In the genomic region with DNA sequence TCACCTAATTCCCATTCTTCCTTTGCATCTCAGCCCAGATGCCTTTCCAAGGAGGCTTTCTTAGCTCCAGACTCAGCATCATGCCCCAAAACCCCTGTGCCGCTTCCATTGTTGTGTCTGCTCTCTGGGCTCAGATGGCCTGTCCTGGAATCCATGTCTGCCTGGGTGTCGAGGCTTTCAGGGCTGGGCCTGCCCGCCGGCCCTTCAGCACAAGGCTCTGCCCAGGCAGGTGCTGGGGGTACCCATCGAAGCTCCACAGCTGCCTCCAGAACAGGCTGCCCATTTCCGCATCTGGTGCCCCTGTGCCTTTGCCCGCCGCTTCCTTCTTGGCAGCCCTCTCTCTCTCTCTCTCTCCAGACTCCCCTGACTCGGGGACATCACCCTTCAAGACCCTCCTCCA, we compare ENCODE assay signal across 13 cellular contexts. TPM values are rescaled to one million over a fixed set of nuclear protein-coding genes. Genes with fewer than 3 reads are reported as not detected.
DNase-seq lines count a peak whose midpoint lies in the region; ATAC-seq and TF ChIP-seq lines count a peak whose summit lies in the region.
"Had no signal": no experiment of that assay in that cellular context is flagged by ENCODE, and none has a peak within 500 bp of the region (broad histone marks: within the 10 kb centered on the region; RNA-seq: fewer than 3 reads in every experiment).

No MANE protein-coding gene starts in this region.

- peak overlapping the region; percentile 32 for H3K4me3 ChIP-seq in upper lobe of right lung
- no peak overlapping the region for H3K4me3 ChIP-seq in mucosa of descending colon

- H3K27ac Mint-ChIP-seq in activated naive CD4-positive, alpha-beta T cell treated with anti-CD3 and anti-CD28 coated beads, Interleukin-2, amount 10 ng/mL, durations not matched to agents 7 days and 5 days = no peak overlapping the region
- H3K27ac Mint-ChIP-seq in activated T-helper 2 cell treated with anti-CD3 and anti-CD28 coated beads, Interferon-gamma antibody, Interleukin-2, Interleukin-4, amounts not matched to agents 10 μg/mL and 5 μg/mL and 100 μg/mL, durations not matched to agents 14 hours and 24 hours and 36 hours = no peak overlapping the region
- H3K27ac Mint-ChIP-seq in memory B cell = no peak overlapping the region

- H3K4me1 Mint-ChIP-seq in activated naive CD4-positive, alpha-beta T cell treated with anti-CD3 and anti-CD28 coated beads, Interleukin-2, amount 10 ng/mL, durations not matched to agents 7 days and 5 days = peaks cover 24% of the 10 kb centered on the region
- peaks cover 17% of the 10 kb centered on the region for H3K4me1 Mint-ChIP-seq in activated T-helper 2 cell treated with anti-CD3 and anti-CD28 coated beads, Interferon-gamma antibody, Interleukin-2, Interleukin-4, amounts not matched to agents 10 μg/mL and 5 μg/mL and 100 μg/mL, durations not matched to agents 14 hours and 24 hours and 36 hours (ENCODE audit: low read depth)
- H3K4me1 Mint-ChIP-seq in memory B cell = peaks cover 18% of the 10 kb centered on the region

- peaks cover 58% of the 10 kb centered on the region for H3K27me3 ChIP-seq in upper lobe of right lung

- TF ChIP-seq CTCF in upper lobe of right lung (IDR thresholded peaks at IDR 0.05) (no peak), mucosa of descending colon (IDR thresholded peaks at IDR 0.05) (no peak)

- H3K9me3 Mint-ChIP-seq in activated naive CD4-positive, alpha-beta T cell treated with anti-CD3 and anti-CD28 coated beads, Interleukin-2, amount 10 ng/mL, durations not matched to agents 7 days and 5 days = no peaks in the 10 kb centered on the region
- H3K9me3 Mint-ChIP-seq in activated T-helper 2 cell treated with anti-CD3 and anti-CD28 coated beads, Interferon-gamma antibody, Interleukin-2, Interleukin-4, amounts not matched to agents 10 μg/mL and 5 μg/mL and 100 μg/mL, durations not matched to agents 14 hours and 24 hours and 36 hours = no peaks in the 10 kb centered on the region
- no peaks in the 10 kb centered on the region for H3K9me3 Mint-ChIP-seq in memory B cell

- CTCF ChIA-PET in activated naive CD4-positive, alpha-beta T cell treated with anti-CD3 and anti-CD28 coated beads, Interleukin-2, amount 10 ng/mL, durations not matched to agents 7 days and 5 days (lab: Charles Lee) = interaction anchor here (1.0 kb wide), 1 partner anchor 45 kb away, joined by 3 read pairs; no protein-coding TSS in a partner anchor

- no peak for DNase-seq in activated naive CD4-positive, alpha-beta T cell treated with anti-CD3 and anti-CD28 coated beads, Interleukin-2, amount 10 ng/mL, durations not matched to agents 7 days and 5 days
- no peak for DNase-seq in activated naive CD4-positive, alpha-beta T cell (lab: John Stamatoyannopoulos, UW)
- DNase-seq in activated T-helper 2 cell treated with anti-CD3 and anti-CD28 coated beads, Interferon-gamma antibody, Interleukin-2, Interleukin-4, amounts not matched to agents 10 μg/mL and 5 μg/mL and 100 μg/mL, durations not matched to agents 14 hours and 24 hours and 36 hours (ENCODE audit: low spot score) = no peak
- DNase-seq in memory B cell (ENCODE audit: low spot score in 2 of 2) = no peak
- no peak for DNase-seq in upper lobe of right lung
- no peak for DNase-seq in mucosa of descending colon
- DNase-seq: activated effector memory CD4-positive, alpha-beta T cell treated with Interleukin-2 at 50 U/mL for 16 hours had no signal

- H3K36me3 ChIP-seq in upper lobe of right lung (no peaks in the 10 kb centered on the region), mucosa of descending colon (ENCODE audit: low read depth) (no peaks in the 10 kb centered on the region)

- peak overlapping the region; percentile 69 for H3K4me3 Mint-ChIP-seq in activated naive CD4-positive, alpha-beta T cell treated with anti-CD3 and anti-CD28 coated beads, Interleukin-2, amount 10 ng/mL, durations not matched to agents 7 days and 5 days
- peak overlapping the region; percentile 79 for H3K4me3 Mint-ChIP-seq in activated T-helper 2 cell treated with anti-CD3 and anti-CD28 coated beads, Interferon-gamma antibody, Interleukin-2, Interleukin-4, amounts not matched to agents 10 μg/mL and 5 μg/mL and 100 μg/mL, durations not matched to agents 14 hours and 24 hours and 36 hours (ENCODE audit: low read depth)
- peak overlapping the region; percentile 75 for H3K4me3 Mint-ChIP-seq in memory B cell

- H3K9me3 ChIP-seq in upper lobe of right lung = no peaks in the 10 kb centered on the region
- no peaks in the 10 kb centered on the region for H3K9me3 ChIP-seq in mucosa of descending colon

- H3K4me1 ChIP-seq in upper lobe of right lung = peaks cover 12% of the 10 kb centered on the region
- peaks cover 16% of the 10 kb centered on the region for H3K4me1 ChIP-seq in mucosa of descending colon (ENCODE audit: low read depth)

- intact Hi-C loops in activated T-helper 2 cell treated with anti-CD3 and anti-CD28 coated beads, Interferon-gamma antibody, Interleukin-2, Interleukin-4, amounts not matched to agents 10 μg/mL and 5 μg/mL and 100 μg/mL, durations not matched to agents 14 hours and 24 hours and 36 hours (cut with micrococcal nuclease) = no loop called here
- intact Hi-C loops in upper lobe of right lung (cut with DNase I) = no loop called here
- intact Hi-C loops in mucosa of descending colon (cut with DNase I, micrococcal nuclease) = no loop called here

- peaks cover 79% of the 10 kb centered on the region for H3K27me3 Mint-ChIP-seq in activated naive CD4-positive, alpha-beta T cell treated with anti-CD3 and anti-CD28 coated beads, Interleukin-2, amount 10 ng/mL, durations not matched to agents 7 days and 5 days
- peaks cover 42% of the 10 kb centered on the region for H3K27me3 Mint-ChIP-seq in activated T-helper 2 cell treated with anti-CD3 and anti-CD28 coated beads, Interferon-gamma antibody, Interleukin-2, Interleukin-4, amounts not matched to agents 10 μg/mL and 5 μg/mL and 100 μg/mL, durations not matched to agents 14 hours and 24 hours and 36 hours (ENCODE audit: low read depth)
- peaks cover 45% of the 10 kb centered on the region for H3K27me3 Mint-ChIP-seq in memory B cell

- H3K27ac ChIP-seq in upper lobe of right lung = no peak overlapping the region
- H3K27ac ChIP-seq: epithelial cell of prostate, GM23248 had no signal

- H3K36me3 Mint-ChIP-seq in activated naive CD4-positive, alpha-beta T cell treated with anti-CD3 and anti-CD28 coated beads, Interleukin-2, amount 10 ng/mL, durations not matched to agents 7 days and 5 days = peaks cover 4% of the 10 kb centered on the region
- no peaks in the 10 kb centered on the region for H3K36me3 Mint-ChIP-seq in activated T-helper 2 cell treated with anti-CD3 and anti-CD28 coated beads, Interferon-gamma antibody, Interleukin-2, Interleukin-4, amounts not matched to agents 10 μg/mL and 5 μg/mL and 100 μg/mL, durations not matched to agents 14 hours and 24 hours and 36 hours (ENCODE audit: low read depth)
- H3K36me3 Mint-ChIP-seq in memory B cell = no peaks in the 10 kb centered on the region

- no peak for ATAC-seq in memory B cell (ENCODE audit: low read depth)
- ATAC-seq in upper lobe of right lung = no peak
- no peak for ATAC-seq in HG02870 (IDR thresholded peaks at IDR 0.05; ENCODE audit: unreplicated experiment)
- ATAC-seq in HG03439 (IDR thresholded peaks at IDR 0.05; ENCODE audit: unreplicated experiment) = no peak
- ATAC-seq in mucosa of descending colon = no peak

RNA-seq across cellular contexts. Expression of a gene that starts 1.2 kb away (rescaled TPM):
- 1.3 and 1.5 TPM in 2 replicates for total RNA-seq in activated T-helper 2 cell treated with anti-CD3 and anti-CD28 coated beads, Interferon-gamma antibody, Interleukin-2, Interleukin-4, amounts not matched to agents 10 μg/mL and 5 μg/mL and 100 μg/mL, durations not matched to agents 14 hours and 24 hours and 36 hours
- total RNA-seq in upper lobe of right lung (1.3 TPM), mucosa of descending colon (1 to 10 TPM in 2 of 3 donors, not detected in 1; 1.7 to 7.1 TPM)
- total RNA-seq: GM23248, HT1080 had no signal

RNA-seq across cellular contexts. Expression of a gene that starts 15.5 kb away (rescaled TPM):
- not detected in 2 replicates for total RNA-seq in activated T-helper 2 cell treated with anti-CD3 and anti-CD28 coated beads, Interferon-gamma antibody, Interleukin-2, Interleukin-4, amounts not matched to agents 10 μg/mL and 5 μg/mL and 100 μg/mL, durations not matched to agents 14 hours and 24 hours and 36 hours
- total RNA-seq in upper lobe of right lung = not detected
- not detected for total RNA-seq in mucosa of descending colon
- total RNA-seq: GM23248, lung had no signal

RNA-seq across cellular contexts. Expression of a gene that starts 16.9 kb away (rescaled TPM):
- total RNA-seq in activated T-helper 2 cell treated with anti-CD3 and anti-CD28 coated beads, Interferon-gamma antibody, Interleukin-2, Interleukin-4, amounts not matched to agents 10 μg/mL and 5 μg/mL and 100 μg/mL, durations not matched to agents 14 hours and 24 hours and 36 hours = not detected in 2 replicates
- total RNA-seq in upper lobe of right lung = not detected
- not detected for total RNA-seq in mucosa of descending colon
- total RNA-seq: GM23248, HT1080, lung had no signal

RNA-seq across cellular contexts. Expression of a gene that starts 41.2 kb away (rescaled TPM):
- total RNA-seq in activated T-helper 2 cell treated with anti-CD3 and anti-CD28 coated beads, Interferon-gamma antibody, Interleukin-2, Interleukin-4, amounts not matched to agents 10 μg/mL and 5 μg/mL and 100 μg/mL, durations not matched to agents 14 hours and 24 hours and 36 hours = 29.2 and 35.2 TPM in 2 replicates
- total RNA-seq in upper lobe of right lung (44.3 TPM), mucosa of descending colon (10 to 100 TPM; 21.1 to 35.0 (median 29.6) TPM)

RNA-seq across cellular contexts. Expression of a gene that starts 41.3 kb away (rescaled TPM):
- 47.4 and 50.1 TPM in 2 replicates for total RNA-seq in activated T-helper 2 cell treated with anti-CD3 and anti-CD28 coated beads, Interferon-gamma antibody, Interleukin-2, Interleukin-4, amounts not matched to agents 10 μg/mL and 5 μg/mL and 100 μg/mL, durations not matched to agents 14 hours and 24 hours and 36 hours
- total RNA-seq in upper lobe of right lung (34.8 TPM), mucosa of descending colon (10 to 100 TPM; 36.9 to 52.0 (median 38.5) TPM)
